16 cellular contexts compared by ENCODE assay signal in the genomic region with DNA sequence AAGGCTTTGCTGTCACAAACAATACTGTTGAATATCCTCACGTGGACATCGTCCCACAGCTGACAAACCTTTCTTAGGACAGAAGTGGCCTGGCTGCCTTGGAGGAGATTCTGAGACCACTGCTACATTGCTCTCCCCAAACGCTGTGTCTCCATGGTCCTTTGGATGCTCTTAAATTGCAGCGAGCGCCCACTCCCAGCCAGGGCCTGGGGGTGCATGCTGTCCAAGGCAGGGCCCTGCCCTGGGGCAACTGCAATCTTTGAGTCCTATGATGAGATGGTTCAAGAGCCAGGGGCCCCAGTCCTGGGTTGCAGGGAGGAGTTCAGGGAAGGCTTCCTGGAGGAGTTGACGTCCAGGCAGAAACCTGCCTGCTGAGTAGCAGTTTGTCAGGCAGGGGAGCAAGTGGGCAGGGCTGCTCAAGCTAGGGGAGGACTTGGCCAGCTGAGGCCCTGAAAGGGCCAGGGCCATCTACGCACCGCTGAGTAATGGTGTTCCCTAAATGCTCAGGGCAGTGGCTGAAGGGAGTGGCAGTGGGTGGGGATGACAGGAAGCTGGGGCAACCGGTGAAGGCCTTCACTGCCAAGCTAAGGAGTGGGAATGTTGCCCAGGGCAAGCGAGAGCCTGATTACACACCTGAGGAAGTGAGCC. TPM values are rescaled to one million over a fixed set of nuclear protein-coding genes. Genes with fewer than 3 reads are reported as not detected.
A peak's percentile ranks its signal among the peaks of the same experiment; 100 is the strongest.
DNase-seq lines count a peak whose midpoint lies in the region; ATAC-seq, FAIRE-seq and TF ChIP-seq lines count a peak whose summit lies in the region.
"Had no signal": no experiment of that assay in that cellular context is flagged by ENCODE, and none has a peak within 500 bp of the region (broad histone marks: within the 10 kb centered on the region; RNA-seq: fewer than 3 reads in every experiment).

No MANE protein-coding gene starts in this region.

- peaks cover 48% of the 10 kb centered on the region for H3K4me1 Mint-ChIP-seq in MCF 10A (ENCODE audit: insufficient read depth, unreplicated experiment)
- H3K4me1 Mint-ChIP-seq: activated naive CD8-positive, alpha-beta T cell treated with anti-CD3 and anti-CD28 coated beads, Interleukin-2, amount 10 ng/mL, durations not matched to agents 7 days and 5 days; stimulated activated memory B cell treated with anti-CD40 and anti-IgM and Interleukin-4, amounts not matched to agents 10 μg/mL and 1 μg/mL and 100 μg/mL, for 72 hours had no signal

- peaks cover 0 to 3% of the 10 kb centered on the region in 2 donors for H3K4me1 ChIP-seq in breast epithelium
- H3K4me1 ChIP-seq in lung (ENCODE audit: control insufficient read depth in 2 of 2, insufficient read depth in 2 of 2, low read length in 2 of 2) = peaks cover 0 to 8% of the 10 kb centered on the region in 2 donors
- no peaks in the 10 kb centered on the region for H3K4me1 ChIP-seq in vagina

- no peaks in the 10 kb centered on the region for H3K27me3 Mint-ChIP-seq in MCF 10A (ENCODE audit: insufficient read depth, unreplicated experiment)

- CTCF ChIA-PET in MCF 10A (lab: Yijun Ruan, JAX) = interaction anchor here (0.6 to 4.2 kb wide), 10 partner anchors 10 to 786 kb away, joined by 3 to 14 read pairs (median 4); a partner anchor contains a TSS

- peak overlapping the region in 1 of 2 donors; percentile 14 for H3K27ac ChIP-seq in breast epithelium
- H3K27ac ChIP-seq in lung (ENCODE audit: low read depth in 1 of 2, low read length in 1 of 2) = no peak overlapping the region
- H3K27ac ChIP-seq in vagina = peak overlapping the region; percentile 60
- H3K27ac ChIP-seq: SK-N-MC had no signal

- ATAC-seq in lung (ENCODE audit: insufficient read depth, low FRiP score) (peak; percentile 54), HG03565 (IDR thresholded peaks at IDR 0.05; ENCODE audit: unreplicated experiment) (no peak)
- ATAC-seq: stimulated activated memory B cell treated with anti-CD40 and anti-IgM and Interleukin-4, amounts not matched to agents 10 μg/mL and 1 μg/mL and 100 μg/mL, for 72 hours had no signal

- intact Hi-C loops in MCF 10A (cut with micrococcal nuclease) (loop anchor here (2.0 kb wide), 1 partner anchor 55 kb away; no protein-coding TSS in a partner anchor), breast epithelium (cut with DNase I; ENCODE audit: low total_unique reads) (no loop called here), vagina (cut with DNase I) (no loop called here)

- FAIRE-seq in bronchial epithelial cell (lab: Jason Lieb, UNC) (peak; percentile 94), GM12891 (lab: Jason Lieb, UNC) (no peak)

- no peak for TF ChIP-seq POLR2A in breast epithelium (IDR thresholded peaks at IDR 0.05)
- TF ChIP-seq POLR2A in vagina (IDR thresholded peaks at IDR 0.05) = no peak
- TF ChIP-seq POLR2A in GM12891 (IDR thresholded peaks at IDR 0.05; ENCODE audit: low read depth, low read length) = no peak

- BruUV-seq in MCF 10A (replicated peaks; lab: Mats Ljungman, UMichigan) = no TSS peak

- H3K27ac Mint-ChIP-seq in MCF 10A (ENCODE audit: low read depth, unreplicated experiment) = peak overlapping the region; percentile 81
- H3K27ac Mint-ChIP-seq: activated naive CD8-positive, alpha-beta T cell treated with anti-CD3 and anti-CD28 coated beads, Interleukin-2, amount 10 ng/mL, durations not matched to agents 7 days and 5 days; stimulated activated memory B cell treated with anti-CD40 and anti-IgM and Interleukin-4, amounts not matched to agents 10 μg/mL and 1 μg/mL and 100 μg/mL, for 72 hours had no signal

- POLR2A ChIA-PET in MCF 10A (lab: Yijun Ruan, JAX) = interaction anchor here (0.6 to 2.9 kb wide), 15 partner anchors 9 to 200 kb away, joined by 3 to 19 read pairs (median 5); a partner anchor contains a TSS

- H3K4me3 ChIP-seq in breast epithelium (no peak overlapping the region), bronchial epithelial cell (ENCODE audit: low read depth, low read length) (no peak overlapping the region), lung (no peak overlapping the region), vagina (no peak overlapping the region)
- H3K4me3 ChIP-seq: SK-N-MC had no signal

- no peaks in the 10 kb centered on the region for H3K36me3 ChIP-seq in breast epithelium
- no peaks in the 10 kb centered on the region for H3K36me3 ChIP-seq in bronchial epithelial cell (ENCODE audit: control insufficient read depth, insufficient read depth, low read length)
- no peaks in the 10 kb centered on the region for H3K36me3 ChIP-seq in lung (ENCODE audit: control insufficient read depth in 2 of 2, insufficient read depth in 2 of 2, low read length in 2 of 2)
- H3K36me3 ChIP-seq in vagina = no peaks in the 10 kb centered on the region

- TF ChIP-seq CTCF in MCF 10A (IDR thresholded peaks at IDR 0.05; ENCODE audit: unreplicated experiment) (no peak), breast epithelium (IDR thresholded peaks at IDR 0.05) (no peak), bronchial epithelial cell (IDR thresholded peaks at IDR 0.05; ENCODE audit: insufficient read depth, low read length, severe bottlenecking) (no peak), lung (IDR thresholded peaks at IDR 0.05; ENCODE audit: control extremely low read depth, extremely low read depth) (no peak), vagina (IDR thresholded peaks at IDR 0.05) (no peak)

- H3K4me3 Mint-ChIP-seq in MCF 10A (ENCODE audit: unreplicated experiment) = peak overlapping the region; percentile 17
- H3K4me3 Mint-ChIP-seq: activated naive CD8-positive, alpha-beta T cell treated with anti-CD3 and anti-CD28 coated beads, Interleukin-2, amount 10 ng/mL, durations not matched to agents 7 days and 5 days; stimulated activated memory B cell treated with anti-CD40 and anti-IgM and Interleukin-4, amounts not matched to agents 10 μg/mL and 1 μg/mL and 100 μg/mL, for 72 hours had no signal

- H3K27me3 ChIP-seq in breast epithelium (no peaks in the 10 kb centered on the region), bronchial epithelial cell (ENCODE audit: control insufficient read depth, insufficient read depth, low read length) (no peaks in the 10 kb centered on the region), lung (ENCODE audit: control insufficient read depth, insufficient read depth) (no peaks in the 10 kb centered on the region), vagina (no peaks in the 10 kb centered on the region)

- DNase-seq in MCF 10A (ENCODE audit: unreplicated experiment) = peak; percentile 98
- DNase-seq in breast epithelium (ENCODE audit: low spot score in 2 of 2) = no peak
- DNase-seq in bronchial epithelial cell (ENCODE audit: low read depth) = peak; percentile 99
- DNase-seq in lung (ENCODE audit: low spot score) = no peak
- peak in 1 of 2 donors; percentile 96 for DNase-seq in vagina (ENCODE audit: extremely low spot score in 2 of 2)
- no peak for DNase-seq in GM12891 (ENCODE audit: insufficient read length, low spot score)
- no peak for DNase-seq in activated naive CD4-positive, alpha-beta T cell treated with Interleukin-2 at 50 U/mL for 16 hours
- DNase-seq: activated CD4-positive, alpha-beta T cell treated with anti-CD3 and anti-CD28 coated beads for 4 hours; activated naive CD8-positive, alpha-beta T cell treated with anti-CD3 and anti-CD28 coated beads, Interleukin-2, amount 10 ng/mL, durations not matched to agents 7 days and 5 days; hypothalamus; NCI-H1694; NCI-H446; T1000 had no signal

- H3K9me3 Mint-ChIP-seq in MCF 10A (ENCODE audit: unreplicated experiment) = no peaks in the 10 kb centered on the region
- H3K9me3 Mint-ChIP-seq: activated naive CD8-positive, alpha-beta T cell treated with anti-CD3 and anti-CD28 coated beads, Interleukin-2, amount 10 ng/mL, durations not matched to agents 7 days and 5 days had no signal

- H3K36me3 Mint-ChIP-seq in MCF 10A (ENCODE audit: insufficient read depth, unreplicated experiment) = peaks cover 5% of the 10 kb centered on the region
- H3K36me3 Mint-ChIP-seq: activated naive CD8-positive, alpha-beta T cell treated with anti-CD3 and anti-CD28 coated beads, Interleukin-2, amount 10 ng/mL, durations not matched to agents 7 days and 5 days; stimulated activated memory B cell treated with anti-CD40 and anti-IgM and Interleukin-4, amounts not matched to agents 10 μg/mL and 1 μg/mL and 100 μg/mL, for 72 hours had no signal

- 74 to 81% methylated on average over 10 of the region's 10 CpGs for WGBS in lung, 2 donors

- no peaks in the 10 kb centered on the region for H3K9me3 ChIP-seq in breast epithelium
- peaks cover 0 to 1% of the 10 kb centered on the region in 2 donors for H3K9me3 ChIP-seq in lung (ENCODE audit: control insufficient read depth in 2 of 2, insufficient read depth in 1 of 2, low read length in 1 of 2)
- no peaks in the 10 kb centered on the region for H3K9me3 ChIP-seq in vagina

TF ChIP-seq in GM12891, 5 proteins besides CTCF, POLR2A, EP300 and RAD21:
- TF ChIP-seq SPI1 (IDR thresholded peaks at IDR 0.05; ENCODE audit: low read depth, low read length) (no peak), POU2F2 (IDR thresholded peaks at IDR 0.05; ENCODE audit: low read depth, low read length) (no peak), PAX5 (IDR thresholded peaks at IDR 0.05; ENCODE audit: insufficient read depth, low read length, severe bottlenecking) (no peak)

RNA-seq across cellular contexts. Expression of a gene that starts 10.8 kb away (rescaled TPM):
- total RNA-seq in MCF 10A (2022) (214 and 232 TPM in 2 replicates), breast epithelium (10 to 100 TPM in 2 of 3 donors, 1 to 10 TPM in 1; 2.6 to 51.8 (median 38.7) TPM), bronchial epithelial cell (1,084 and 1,308 TPM in 2 replicates), lung (100 to 1,000 TPM; 232 to 234 TPM), vagina (184 TPM)
- 100 to 1,000 TPM in 1 of 2 donors, 10 to 100 TPM in 1; 94.1 to 113 TPM for polyA plus RNA-seq in lung
- 25.5 TPM for polyA plus RNA-seq in GM12891 (2012; ENCODE audit: low read depth, missing spikeins)

Comparison
In these comparisons a context has a peak if more than half of its experiments do, and no peak if none do; other contexts are left out.
1. DNase-seq: peak in MCF 10A (single experiment) and bronchial epithelial cell (single experiment); none in breast epithelium (0 of 2), lung (single experiment), GM12891 (single experiment) and activated naive CD4-positive, alpha-beta T cell treated with Interleukin-2 at 50 U/mL for 16 hours (single experiment).